2 cellular contexts compared by ENCODE assay signal in genomic region chr3:149371723-149372114, GRCh38.
TF ChIP-seq lines count a peak whose summit lies in the region.

No MANE protein-coding gene starts in this region.

TF ChIP-seq in A549, 52 proteins besides CTCF, POLR2A, EP300 and RAD21:
- no peak for TF ChIP-seq FOSL2 (IDR thresholded peaks at IDR 0.05)
- no peak for TF ChIP-seq FOSL2 (CRISPR knock-in tag; IDR thresholded peaks at IDR 0.05)
- TF ChIP-seq TP53 (CRISPR knock-in tag; IDR thresholded peaks at IDR 0.05), result no peak
- no peak for TF ChIP-seq CHD2 (IDR thresholded peaks at IDR 0.05; ENCODE audit: low read length, partially characterized antibody)
- peak; percentile 73; the same call in 1 of the 2 replicates for TF ChIP-seq TFCP2L1 (CRISPR knock-in tag; IDR thresholded peaks at IDR 0.05)
- TF ChIP-seq ESRRA (IDR thresholded peaks at IDR 0.05; ENCODE audit: borderline replicate concordance, low read length), result no peak
- no peak for TF ChIP-seq CHD4 (IDR thresholded peaks at IDR 0.05; ENCODE audit: borderline replicate concordance)
- TF ChIP-seq POLR2AphosphoS2 (conservative IDR thresholded peaks at IDR 0.05; ENCODE audit: low read length), result peak; percentile 88; the same call in 1 of the 2 replicates
- TF ChIP-seq EHF (CRISPR knock-in tag; IDR thresholded peaks at IDR 0.05), result no peak
- no peak for TF ChIP-seq HOXB5 (CRISPR knock-in tag; IDR thresholded peaks at IDR 0.05)
- no peak for TF ChIP-seq EHMT2 (IDR thresholded peaks at IDR 0.05; ENCODE audit: low read depth)
- TF ChIP-seq NPAS2 (CRISPR knock-in tag; IDR thresholded peaks at IDR 0.05; ENCODE audit: borderline replicate concordance), result no peak
- TF ChIP-seq JUNB (IDR thresholded peaks at IDR 0.05), result no peak
- no peak for TF ChIP-seq NFE2L2 (conservative IDR thresholded peaks at IDR 0.05; ENCODE audit: low read length)
- peak; percentile 74; the same call in 1 of the 2 replicates for TF ChIP-seq RARB (CRISPR knock-in tag; IDR thresholded peaks at IDR 0.05)
- TF ChIP-seq ZFP36 (IDR thresholded peaks at IDR 0.05; ENCODE audit: borderline replicate concordance, partially characterized antibody), result no peak
- TF ChIP-seq RNF2 (IDR thresholded peaks at IDR 0.05; ENCODE audit: borderline replicate concordance, low read depth), result no peak
- no peak for TF ChIP-seq MYC (IDR thresholded peaks at IDR 0.05; ENCODE audit: borderline replicate concordance, low read length)
- TF ChIP-seq ATOH8 (CRISPR knock-in tag; IDR thresholded peaks at IDR 0.05; ENCODE audit: low read depth), result 0 out of 2 replicates have a peak, but pooled peaks have one; percentile 8
- no peak for TF ChIP-seq MAZ (IDR thresholded peaks at IDR 0.05; ENCODE audit: borderline replicate concordance, low read depth, low read length)
- TF ChIP-seq CEBPB (IDR thresholded peaks at IDR 0.05), result no peak
- peak; percentile 67; the same call in 1 of the 2 replicates for TF ChIP-seq HOXA7 (CRISPR knock-in tag; IDR thresholded peaks at IDR 0.05)
- no peak for TF ChIP-seq RCOR1 (IDR thresholded peaks at IDR 0.05; ENCODE audit: low read depth, low read length)
- 0 out of 2 replicates have a peak, but pooled peaks have one; percentile 81 for TF ChIP-seq FOSB (CRISPR knock-in tag; IDR thresholded peaks at IDR 0.05)
- no peak for TF ChIP-seq MAFK (IDR thresholded peaks at IDR 0.05; ENCODE audit: partially characterized antibody)
- TF ChIP-seq CBX2 (IDR thresholded peaks at IDR 0.05; ENCODE audit: borderline replicate concordance, low read depth), result no peak
- TF ChIP-seq ZNF302 (CRISPR knock-in tag; IDR thresholded peaks at IDR 0.05), result no peak

TF ChIP-seq in IMR-90, 13 proteins besides CTCF, POLR2A, EP300 and RAD21:
- no peak for TF ChIP-seq FOS (IDR thresholded peaks at IDR 0.05; ENCODE audit: low read depth, low read length)
- TF ChIP-seq RFX5 (IDR thresholded peaks at IDR 0.05; ENCODE audit: low read depth, low read length), result no peak
- TF ChIP-seq CEBPB (IDR thresholded peaks at IDR 0.05; ENCODE audit: low read depth, low read length), result no peak
